ENCODE assay signal across 8 cellular contexts in the genomic region with DNA sequence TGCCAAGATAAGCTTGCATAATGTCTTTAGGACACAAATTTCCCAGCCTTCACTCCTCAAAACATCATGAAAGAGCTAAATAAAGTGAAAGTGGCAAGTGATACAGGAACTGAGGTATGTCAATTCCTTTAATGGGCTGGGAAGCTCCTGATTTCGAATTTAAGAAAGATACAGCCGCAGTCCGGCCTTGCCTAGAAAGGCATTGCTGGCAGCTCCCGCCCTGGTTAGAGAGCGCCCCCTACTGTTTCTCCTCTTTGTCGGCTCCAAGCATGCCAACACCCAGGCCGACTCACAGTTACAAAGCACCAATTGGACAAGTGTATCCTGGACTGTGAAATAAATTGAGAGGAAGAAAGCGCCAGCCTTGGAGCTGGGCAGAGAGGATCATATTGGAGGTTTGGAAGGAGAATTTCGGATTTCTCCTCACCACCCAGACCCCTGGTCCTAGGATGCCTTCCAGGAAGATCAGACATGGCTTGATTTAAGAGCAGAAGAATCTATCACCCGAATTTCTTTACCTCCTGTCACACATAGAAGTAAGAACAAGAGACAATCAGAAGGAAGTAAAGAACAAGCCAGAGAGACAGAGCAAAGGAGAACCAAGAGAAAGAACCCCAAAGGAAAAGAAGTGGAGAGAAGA.
DNase-seq lines count a peak whose midpoint lies in the region; ATAC-seq and TF ChIP-seq lines count a peak whose summit lies in the region.

No MANE protein-coding gene starts in this region.

- H3K27ac ChIP-seq in SK-N-MC, result no peak overlapping the region
- H3K27ac ChIP-seq in upper lobe of left lung, result peak overlapping the region in 2 of 4 donors; percentile 15 to 38

- H3K27me3 ChIP-seq in upper lobe of left lung, result no peaks in the 10 kb centered on the region

- H3K27ac Mint-ChIP-seq in activated naive CD4-positive, alpha-beta T cell treated with anti-CD3 and anti-CD28 coated beads, Interleukin-2, amount 50 U/mL, for 72 hours, result no peak overlapping the region

- H3K36me3 Mint-ChIP-seq in activated naive CD4-positive, alpha-beta T cell treated with anti-CD3 and anti-CD28 coated beads, Interleukin-2, amount 50 U/mL, for 72 hours, result no peaks in the 10 kb centered on the region

- H3K4me3 ChIP-seq in SK-N-MC (no peak overlapping the region), upper lobe of left lung (no peak overlapping the region)

- peak; percentile 87 for ATAC-seq in HG02610 (IDR thresholded peaks at IDR 0.05; ENCODE audit: unreplicated experiment)
- ATAC-seq in activated naive CD4-positive, alpha-beta T cell treated with anti-CD3 and anti-CD28 coated beads, Interleukin-2, amount 50 U/mL, for 72 hours, result peak; percentile 78 to 89
- ATAC-seq in upper lobe of left lung (ENCODE audit: low FRiP score in 2 of 2), result peak; percentile 95 to 97

- no peak overlapping the region for H3K9ac ChIP-seq in SK-N-MC (ENCODE audit: insufficient read length)

- TF ChIP-seq POLR2A in upper lobe of left lung (IDR thresholded peaks at IDR 0.05), result no peak

- H3K9me3 Mint-ChIP-seq in activated naive CD4-positive, alpha-beta T cell treated with anti-CD3 and anti-CD28 coated beads, Interleukin-2, amount 50 U/mL, for 72 hours, result peaks cover 0 to 5% of the 10 kb centered on the region in 2 donors

- peaks cover 8 to 17% (median 13%) of the 10 kb centered on the region in 4 donors for H3K4me1 ChIP-seq in upper lobe of left lung

- intact Hi-C loops in head of caudate nucleus (cut with DNase I) (loop anchor here (2.0 kb wide), 1 partner anchor 553 kb away; no protein-coding TSS in a partner anchor), posterior cingulate gyrus (cut with DNase I) (loop anchor here (1.0 to 5.0 kb wide), 2 partner anchors 553 to 633 kb away; no protein-coding TSS in a partner anchor)

- no peaks in the 10 kb centered on the region for H3K9me3 ChIP-seq in SK-N-MC (ENCODE audit: low read depth, low read length)
- no peaks in the 10 kb centered on the region for H3K9me3 ChIP-seq in upper lobe of left lung

- peak; percentile 15 for TF ChIP-seq CTCF in GM12801 (IDR thresholded peaks at IDR 0.05; ENCODE audit: extremely low read depth, insufficient read length)
- peak; percentile 76 to 89 (median 86) for TF ChIP-seq CTCF in upper lobe of left lung (IDR thresholded peaks at IDR 0.05)

- 9 to 14% methylated on average over 10 of the region's 10 CpGs for WGBS in upper lobe of left lung, 2 donors

- no peak for TF ChIP-seq EP300 in upper lobe of left lung (IDR thresholded peaks at IDR 0.05)

- H3K36me3 ChIP-seq in SK-N-MC (ENCODE audit: insufficient read depth, low read length), result no peaks in the 10 kb centered on the region
- H3K36me3 ChIP-seq in upper lobe of left lung, result no peaks in the 10 kb centered on the region

- peak; percentile 88 for DNase-seq in NCI-H1092 (lab: John Stamatoyannopoulos, UW)
- DNase-seq in SK-N-MC (ENCODE audit: low read depth, low spot score), result peak; percentile 30
- DNase-seq in activated naive CD4-positive, alpha-beta T cell treated with anti-CD3 and anti-CD28 coated beads, Interleukin-2, amount 50 U/mL, for 72 hours (ENCODE audit: low spot score in 2 of 2), result peak; percentile 86 to 88
- DNase-seq in head of caudate nucleus, result peak; percentile 79 to 96 (median 90)
- peak; percentile 69 to 97 (median 88) for DNase-seq in posterior cingulate gyrus
- peak in 1 of 2 donors; percentile 89 for DNase-seq in upper lobe of left lung
